1 cellular context compared by ENCODE assay signal in the genomic region with DNA sequence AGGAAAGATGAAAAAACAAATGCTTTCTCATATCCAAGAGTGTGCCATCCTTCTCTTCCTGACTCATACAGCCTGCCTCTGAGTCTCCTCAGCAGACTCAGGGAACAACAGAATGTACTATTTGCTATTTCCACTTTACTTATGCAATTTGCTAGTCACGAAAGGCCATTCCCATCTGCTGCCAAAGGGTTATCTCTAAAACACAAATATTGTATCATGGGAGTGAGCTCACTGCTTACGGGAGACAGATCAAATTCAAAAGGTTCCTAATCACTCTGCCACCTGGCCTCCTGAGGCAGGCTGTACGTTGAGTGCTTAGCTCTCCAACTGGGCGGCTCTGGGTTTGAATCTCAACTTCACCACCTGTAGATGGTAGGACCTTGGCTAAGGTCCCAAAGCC.
TF ChIP-seq lines count a peak whose summit lies in the region.

No MANE protein-coding gene starts in this region.

TF ChIP-seq in GM23338, 12 proteins besides CTCF, POLR2A, EP300 and RAD21 (continued from another document):
- TF ChIP-seq, protein P1, sequence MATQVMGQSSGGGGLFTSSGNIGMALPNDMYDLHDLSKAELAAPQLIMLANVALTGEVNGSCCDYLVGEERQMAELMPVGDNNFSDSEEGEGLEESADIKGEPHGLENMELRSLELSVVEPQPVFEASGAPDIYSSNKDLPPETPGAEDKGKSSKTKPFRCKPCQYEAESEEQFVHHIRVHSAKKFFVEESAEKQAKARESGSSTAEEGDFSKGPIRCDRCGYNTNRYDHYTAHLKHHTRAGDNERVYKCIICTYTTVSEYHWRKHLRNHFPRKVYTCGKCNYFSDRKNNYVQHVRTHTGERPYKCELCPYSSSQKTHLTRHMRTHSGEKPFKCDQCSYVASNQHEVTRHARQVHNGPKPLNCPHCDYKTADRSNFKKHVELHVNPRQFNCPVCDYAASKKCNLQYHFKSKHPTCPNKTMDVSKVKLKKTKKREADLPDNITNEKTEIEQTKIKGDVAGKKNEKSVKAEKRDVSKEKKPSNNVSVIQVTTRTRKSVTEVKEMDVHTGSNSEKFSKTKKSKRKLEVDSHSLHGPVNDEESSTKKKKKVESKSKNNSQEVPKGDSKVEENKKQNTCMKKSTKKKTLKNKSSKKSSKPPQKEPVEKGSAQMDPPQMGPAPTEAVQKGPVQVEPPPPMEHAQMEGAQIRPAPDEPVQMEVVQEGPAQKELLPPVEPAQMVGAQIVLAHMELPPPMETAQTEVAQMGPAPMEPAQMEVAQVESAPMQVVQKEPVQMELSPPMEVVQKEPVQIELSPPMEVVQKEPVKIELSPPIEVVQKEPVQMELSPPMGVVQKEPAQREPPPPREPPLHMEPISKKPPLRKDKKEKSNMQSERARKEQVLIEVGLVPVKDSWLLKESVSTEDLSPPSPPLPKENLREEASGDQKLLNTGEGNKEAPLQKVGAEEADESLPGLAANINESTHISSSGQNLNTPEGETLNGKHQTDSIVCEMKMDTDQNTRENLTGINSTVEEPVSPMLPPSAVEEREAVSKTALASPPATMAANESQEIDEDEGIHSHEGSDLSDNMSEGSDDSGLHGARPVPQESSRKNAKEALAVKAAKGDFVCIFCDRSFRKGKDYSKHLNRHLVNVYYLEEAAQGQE (IDR thresholded peaks at IDR 0.05; ENCODE audit: unreplicated experiment) = no peak
- TF ChIP-seq EZH2 (IDR thresholded peaks at IDR 0.05; ENCODE audit: low read depth, unreplicated experiment) = no peak
- no peak for TF ChIP-seq STAT1 (IDR thresholded peaks at IDR 0.05; ENCODE audit: unreplicated experiment)
